1 cellular context compared by ENCODE assay signal in genomic region chr7:23277359-23277989, GRCh38.
TF ChIP-seq lines count a peak whose summit lies in the region.

No MANE protein-coding gene starts in this region.

TF ChIP-seq in HepG2, 621 proteins besides CTCF, POLR2A, EP300 and RAD21 (continued from another document and continues in another):
- TF ChIP-seq NFAT5 (CRISPR knock-in tag; IDR thresholded peaks at IDR 0.05) (no peak), ZNF329 (CRISPR knock-in tag; IDR thresholded peaks at IDR 0.05; ENCODE audit: low read depth) (no peak), YY1 (IDR thresholded peaks at IDR 0.05; ENCODE audit: insufficient read depth, insufficient replicate concordance, low read depth, low read length) (no peak), CEBPG (CRISPR knock-in tag; IDR thresholded peaks at IDR 0.05) (peak; percentile 46; the same call in 1 of the 2 replicates), U2AF1 (optimal IDR thresholded peaks at IDR 0.05; ENCODE audit: low read depth, low read length) (no peak), ERF (CRISPR knock-in tag; IDR thresholded peaks at IDR 0.05) (peak; percentile 61; the same call in 1 of the 2 replicates), ZNF768 (CRISPR knock-in tag; IDR thresholded peaks at IDR 0.05) (no peak), ZNF430 (CRISPR knock-in tag; IDR thresholded peaks at IDR 0.05) (no peak), NBN (conservative IDR thresholded peaks at IDR 0.05) (no peak), SAP130 (CRISPR knock-in tag; IDR thresholded peaks at IDR 0.05; ENCODE audit: low read depth) (peak; percentile 28; the same call in 1 of the 2 replicates), CREB3 (CRISPR knock-in tag; IDR thresholded peaks at IDR 0.05) (no peak), ZNF326 (CRISPR knock-in tag; IDR thresholded peaks at IDR 0.05; ENCODE audit: borderline replicate concordance) (no peak), HNRNPL (IDR thresholded peaks at IDR 0.05; ENCODE audit: low read depth, low read length) (no peak), SMC3 (IDR thresholded peaks at IDR 0.05; ENCODE audit: low read length) (peak; percentile 93), FOXP4 (CRISPR knock-in tag; IDR thresholded peaks at IDR 0.05) (no peak), SMARCC2 (IDR thresholded peaks at IDR 0.05) (no peak), HMGXB4 (CRISPR knock-in tag; IDR thresholded peaks at IDR 0.05; ENCODE audit: borderline replicate concordance in 1 of 2, low read depth in 1 of 2) (peak in 1 of 2 experiments; percentile 25; a peak in 1 of 4 replicates), KMT2A (CRISPR knock-in tag; IDR thresholded peaks at IDR 0.05) (peak; percentile 25; the same call in 1 of the 2 replicates), ZNF136 (CRISPR knock-in tag; IDR thresholded peaks at IDR 0.05; ENCODE audit: low read depth) (no peak), CREB1 (IDR thresholded peaks at IDR 0.05) (no peak), CREB1 (CRISPR knock-in tag; IDR thresholded peaks at IDR 0.05) (0 out of 2 replicates have a peak, but pooled peaks have one; percentile 12), LCORL (IDR thresholded peaks at IDR 0.05) (no peak), LCORL (CRISPR knock-in tag; IDR thresholded peaks at IDR 0.05) (no peak), GATAD2A (CRISPR knock-in tag; IDR thresholded peaks at IDR 0.05) (peak; percentile 51), ZSCAN9 (CRISPR knock-in tag; IDR thresholded peaks at IDR 0.05; ENCODE audit: borderline replicate concordance) (no peak), MIXL1 (CRISPR knock-in tag; IDR thresholded peaks at IDR 0.05) (0 out of 2 replicates have a peak, but pooled peaks have one; percentile 57), BCL6 (CRISPR knock-in tag; IDR thresholded peaks at IDR 0.05) (0 out of 2 replicates have a peak, but pooled peaks have one; percentile 21), KIAA2018 (CRISPR knock-in tag; IDR thresholded peaks at IDR 0.05; ENCODE audit: borderline replicate concordance) (no peak), ZMYM3 (CRISPR knock-in tag; IDR thresholded peaks at IDR 0.05) (0 out of 2 replicates have a peak, but pooled peaks have one; percentile 1), TFE3 (CRISPR knock-in tag; IDR thresholded peaks at IDR 0.05) (no peak), SOX13 (IDR thresholded peaks at IDR 0.05) (no peak), SOX13 (CRISPR knock-in tag; conservative IDR thresholded peaks at IDR 0.05 in 1 of 2, IDR thresholded peaks at IDR 0.05 in 1 of 2) (peak in 1 of 2 experiments; percentile 8; a peak in 1 of 4 replicates)
- TF ChIP-seq, protein P1, sequence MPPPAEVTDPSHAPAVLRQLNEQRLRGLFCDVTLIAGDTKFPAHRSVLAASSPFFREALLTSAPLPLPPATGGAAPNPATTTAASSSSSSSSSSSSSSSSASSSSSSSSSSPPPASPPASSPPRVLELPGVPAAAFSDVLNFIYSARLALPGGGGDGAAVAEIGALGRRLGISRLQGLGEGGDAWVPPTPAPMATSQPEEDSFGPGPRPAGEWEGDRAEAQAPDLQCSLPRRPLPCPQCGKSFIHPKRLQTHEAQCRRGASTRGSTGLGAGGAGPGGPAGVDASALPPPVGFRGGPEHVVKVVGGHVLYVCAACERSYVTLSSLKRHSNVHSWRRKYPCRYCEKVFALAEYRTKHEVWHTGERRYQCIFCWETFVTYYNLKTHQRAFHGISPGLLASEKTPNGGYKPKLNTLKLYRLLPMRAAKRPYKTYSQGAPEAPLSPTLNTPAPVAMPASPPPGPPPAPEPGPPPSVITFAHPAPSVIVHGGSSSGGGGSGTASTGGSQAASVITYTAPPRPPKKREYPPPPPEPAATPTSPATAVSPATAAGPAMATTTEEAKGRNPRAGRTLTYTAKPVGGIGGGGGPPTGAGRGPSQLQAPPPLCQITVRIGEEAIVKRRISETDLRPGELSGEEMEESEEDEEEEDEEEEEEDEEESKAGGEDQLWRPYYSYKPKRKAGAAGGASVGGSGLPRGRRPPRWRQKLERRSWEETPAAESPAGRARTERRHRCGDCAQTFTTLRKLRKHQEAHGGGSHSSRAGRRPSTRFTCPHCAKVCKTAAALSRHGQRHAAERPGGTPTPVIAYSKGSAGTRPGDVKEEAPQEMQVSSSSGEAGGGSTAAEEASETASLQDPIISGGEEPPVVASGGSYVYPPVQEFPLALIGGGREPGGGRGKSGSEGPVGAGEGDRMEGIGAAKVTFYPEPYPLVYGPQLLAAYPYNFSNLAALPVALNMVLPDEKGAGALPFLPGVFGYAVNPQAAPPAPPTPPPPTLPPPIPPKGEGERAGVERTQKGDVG (CRISPR knock-in tag; IDR thresholded peaks at IDR 0.05; ENCODE audit: borderline replicate concordance): no peak
- TF ChIP-seq, protein P2, sequence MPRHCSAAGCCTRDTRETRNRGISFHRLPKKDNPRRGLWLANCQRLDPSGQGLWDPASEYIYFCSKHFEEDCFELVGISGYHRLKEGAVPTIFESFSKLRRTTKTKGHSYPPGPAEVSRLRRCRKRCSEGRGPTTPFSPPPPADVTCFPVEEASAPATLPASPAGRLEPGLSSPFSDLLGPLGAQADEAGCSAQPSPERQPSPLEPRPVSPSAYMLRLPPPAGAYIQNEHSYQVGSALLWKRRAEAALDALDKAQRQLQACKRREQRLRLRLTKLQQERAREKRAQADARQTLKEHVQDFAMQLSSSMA (CRISPR knock-in tag; IDR thresholded peaks at IDR 0.05): no peak
